ENCODE assay signal across 9 cellular contexts in genomic region chr5:156402387-156402921, GRCh38.
DNase-seq lines count a peak whose midpoint lies in the region; ATAC-seq and TF ChIP-seq lines count a peak whose summit lies in the region.
"Had no signal": no experiment of that assay in that cellular context is flagged by ENCODE, and none has a peak within 500 bp of the region (broad histone marks: within the 10 kb centered on the region; RNA-seq: fewer than 3 reads in every experiment).

No MANE protein-coding gene starts in this region.

- DNase-seq in H9 = peak; percentile 72
- DNase-seq in NCI-H2171 (lab: John Stamatoyannopoulos, UW) = peak; percentile 19
- peak; percentile 24 for DNase-seq in activated naive CD8-positive, alpha-beta T cell treated with anti-CD3 and anti-CD28 coated beads for 36 hours
- peak; percentile 10 to 19 for DNase-seq in stimulated activated CD8-positive, alpha-beta memory T cell treated with anti-CD3 and anti-CD28 coated beads, Interleukin-15, amount 100 ng/mL, for 48 hours (ENCODE audit: low read depth in 2 of 2)
- DNase-seq in NK-92 (lab: John Stamatoyannopoulos, UW; ENCODE audit: unreplicated experiment) = no peak
- no peak for DNase-seq in hepatic stellate cell (ENCODE audit: low spot score)
- no peak for DNase-seq in nucleus accumbens (lab: John Stamatoyannopoulos, UW)

- H2AK5ac ChIP-seq in H9 (ENCODE audit: insufficient read length, low read length) = no peak overlapping the region

- H3K27me3 Mint-ChIP-seq in H9 (ENCODE audit: low read depth) = no peaks in the 10 kb centered on the region
- peaks cover 8% of the 10 kb centered on the region for H3K27me3 Mint-ChIP-seq in activated naive CD8-positive, alpha-beta T cell treated with anti-CD3 and anti-CD28 coated beads for 36 hours

- no peak overlapping the region for H3K23ac ChIP-seq in H9 (ENCODE audit: insufficient read length, low read depth, low read length)

- no peak overlapping the region for H3K14ac ChIP-seq in H9 (ENCODE audit: insufficient read depth, low read length)

- no peak overlapping the region for H2BK5ac ChIP-seq in H9 (ENCODE audit: insufficient read length, low read length)

- H4K20me1 ChIP-seq in H9 (ENCODE audit: control insufficient read depth, insufficient read depth, insufficient read length) = no peaks in the 10 kb centered on the region

- no CpG with 5 or more reads among the region's 8 CpGs for WGBS in H9 (ENCODE audit: extremely low coverage, insufficient read length, low lambda C conversion rate)

- no peaks in the 10 kb centered on the region for H3K36me3 Mint-ChIP-seq in H9 (ENCODE audit: insufficient read depth in 1 of 3, low read depth in 3 of 3)
- H3K36me3 Mint-ChIP-seq in activated naive CD8-positive, alpha-beta T cell treated with anti-CD3 and anti-CD28 coated beads for 36 hours = no peaks in the 10 kb centered on the region

- H4K91ac ChIP-seq in H9 (ENCODE audit: insufficient read length, low read depth, low read length) = no peak overlapping the region

- H3K79me2 ChIP-seq in H9 (ENCODE audit: insufficient read depth, low read length) = no peaks in the 10 kb centered on the region

- no peaks in the 10 kb centered on the region; a peak in 2 of 5 replicates for H3K9me3 Mint-ChIP-seq in H9
- no peaks in the 10 kb centered on the region for H3K9me3 Mint-ChIP-seq in activated naive CD8-positive, alpha-beta T cell treated with anti-CD3 and anti-CD28 coated beads for 36 hours

- no peak overlapping the region for H3K4ac ChIP-seq in H9 (ENCODE audit: low read depth, low read length)

- no peak overlapping the region for H4K8ac ChIP-seq in H9 (replicated peaks; ENCODE audit: insufficient read length, low read depth, low read length)

- no peaks in the 10 kb centered on the region for H3K9me3 ChIP-seq in H9 (ENCODE audit: control insufficient read depth, low read depth, low read length)

- no peak overlapping the region for H3K27ac Mint-ChIP-seq in H9
- H3K27ac Mint-ChIP-seq in activated naive CD8-positive, alpha-beta T cell treated with anti-CD3 and anti-CD28 coated beads for 36 hours = no peak overlapping the region

- H2BK120ac ChIP-seq in H9 (ENCODE audit: low read depth, low read length, poor library complexity, severe bottlenecking) = no peak overlapping the region

- H3K27ac ChIP-seq in H9 (ENCODE audit: insufficient read length, low read depth, low read length) = no peak overlapping the region
- H3K27ac ChIP-seq: KMS-11 had no signal

- no peak overlapping the region for H3K9ac ChIP-seq in H9 (ENCODE audit: extremely low read depth, insufficient read length, low read length)
- H3K9ac ChIP-seq: KMS-11 had no signal

- H3K56ac ChIP-seq in H9 (ENCODE audit: insufficient read length, low read depth, low read length) = no peak overlapping the region

- H3K4me1 ChIP-seq in H9 (ENCODE audit: insufficient read depth, low read length) = no peaks in the 10 kb centered on the region

- ATAC-seq in GM18511 (IDR thresholded peaks at IDR 0.05; ENCODE audit: unreplicated experiment) = peak; percentile 98

- H3K4me1 Mint-ChIP-seq in H9 = peaks cover 3 to 6% of the 10 kb centered on the region in 2 experiments; a peak in 1 of 4 replicates
- H3K4me1 Mint-ChIP-seq in activated naive CD8-positive, alpha-beta T cell treated with anti-CD3 and anti-CD28 coated beads for 36 hours = peaks cover 2% of the 10 kb centered on the region

- no peak overlapping the region for H2AFZ ChIP-seq in H9 (ENCODE audit: low read length)

- no peaks in the 10 kb centered on the region for H3K79me1 ChIP-seq in H9 (ENCODE audit: insufficient read depth, low read depth, low read length, poor library complexity, severe bottlenecking)

- TF ChIP-seq CTCF in H9 (conservative IDR thresholded peaks at IDR 0.05) = no peak

- H3K4me2 ChIP-seq in H9 (ENCODE audit: insufficient read depth, insufficient read length, low read length) = no peak overlapping the region
- H3K4me2 ChIP-seq: KMS-11 had no signal

- H2BK20ac ChIP-seq in H9 (ENCODE audit: low read depth, low read length, poor library complexity, severe bottlenecking) = no peak overlapping the region

- no peak overlapping the region for H2BK12ac ChIP-seq in H9 (ENCODE audit: insufficient read length, low read depth, low read length)

- H3K4me3 Mint-ChIP-seq in H9 = no peak overlapping the region
- H3K4me3 Mint-ChIP-seq in activated naive CD8-positive, alpha-beta T cell treated with anti-CD3 and anti-CD28 coated beads for 36 hours = no peak overlapping the region

- no peak overlapping the region for H4K5ac ChIP-seq in H9 (ENCODE audit: insufficient read length, low read depth, low read length)

- H3T11ph ChIP-seq in H9 (ENCODE audit: low read length) = no peak overlapping the region

- no peaks in the 10 kb centered on the region for H3K27me3 ChIP-seq in H9 (ENCODE audit: insufficient read depth, low read length)

- H2BK15ac ChIP-seq in H9 (ENCODE audit: low read depth, low read length) = no peak overlapping the region

- H3K23me2 ChIP-seq in H9 (ENCODE audit: insufficient read length, low read depth, low read length, poor library complexity, severe bottlenecking) = no peaks in the 10 kb centered on the region

- H3K18ac ChIP-seq in H9 (ENCODE audit: insufficient read length, low read depth, low read length) = no peak overlapping the region

Comparison
In these comparisons a context has a peak if more than half of its experiments do, and no peak if none do; other contexts are left out.
1. DNase-seq: peak in H9 (single experiment), NCI-H2171 (single experiment), activated naive CD8-positive, alpha-beta T cell treated with anti-CD3 and anti-CD28 coated beads for 36 hours (single experiment) and stimulated activated CD8-positive, alpha-beta memory T cell treated with anti-CD3 and anti-CD28 coated beads, Interleukin-15, amount 100 ng/mL, for 48 hours (2 of 2); none in NK-92 (single experiment), hepatic stellate cell (single experiment) and nucleus accumbens (0 of 56).